ENCODE assay signal across 8 cellular contexts in the genomic region with DNA sequence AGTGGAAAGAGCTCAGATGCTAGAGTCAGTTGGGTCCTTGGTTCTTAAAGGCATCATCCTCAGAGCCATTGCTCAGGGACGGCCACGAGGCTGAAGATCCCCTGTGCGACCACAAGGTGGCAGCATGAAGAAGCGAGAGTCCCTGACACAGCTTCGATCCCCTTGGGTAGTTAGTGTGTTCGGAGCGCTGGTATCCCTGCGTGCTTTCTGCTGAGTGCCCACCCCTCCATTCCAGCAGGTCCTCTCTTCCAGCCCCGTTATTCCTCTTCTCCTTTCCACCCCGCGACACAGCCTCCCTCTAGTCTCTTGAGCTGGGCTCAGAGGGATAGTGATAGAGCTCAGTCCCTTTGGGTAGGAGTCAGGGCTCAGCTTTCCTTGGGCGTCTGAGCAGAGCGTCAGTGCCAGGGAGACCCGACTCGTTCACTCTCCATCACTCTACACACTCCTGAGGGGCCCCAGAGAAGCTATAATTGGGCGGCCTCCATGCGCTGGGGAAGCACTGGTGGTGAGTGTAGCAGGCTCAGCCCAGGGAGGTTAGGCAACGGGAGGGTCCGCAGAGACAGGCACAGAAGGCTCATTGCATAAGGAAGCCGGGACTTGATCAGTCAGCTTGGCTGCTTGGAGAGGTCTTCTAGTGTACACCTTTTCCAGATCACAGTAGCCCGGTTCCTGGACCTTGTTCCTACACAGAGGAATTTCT. TPM values are rescaled to one million over a fixed set of nuclear protein-coding genes. Genes with fewer than 3 reads are reported as not detected.
DNase-seq lines count a peak whose midpoint lies in the region; ATAC-seq and TF ChIP-seq lines count a peak whose summit lies in the region.

A gene with protein sequence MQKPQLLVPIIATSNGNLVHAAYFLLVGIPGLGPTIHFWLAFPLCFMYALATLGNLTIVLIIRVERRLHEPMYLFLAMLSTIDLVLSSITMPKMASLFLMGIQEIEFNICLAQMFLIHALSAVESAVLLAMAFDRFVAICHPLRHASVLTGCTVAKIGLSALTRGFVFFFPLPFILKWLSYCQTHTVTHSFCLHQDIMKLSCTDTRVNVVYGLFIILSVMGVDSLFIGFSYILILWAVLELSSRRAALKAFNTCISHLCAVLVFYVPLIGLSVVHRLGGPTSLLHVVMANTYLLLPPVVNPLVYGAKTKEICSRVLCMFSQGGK (plus strand): TSS at position 516 of the 700 bp plus-strand sequence. CDS start 2,314 bp downstream, outside the sequence.

- no peaks in the 10 kb centered on the region for H3K79me2 ChIP-seq in hepatocyte

- intact Hi-C loops in sciatic nerve (cut with DNase I): no loop called here

- peak within 1 kb of the TSS; percentile 89 for H3K4me2 ChIP-seq in hepatocyte

- H3K4me3 ChIP-seq in hepatocyte: no peak within 1 kb of the TSS

- no peaks in the 10 kb centered on the region for H3K36me3 ChIP-seq in hepatocyte (replicated peaks; ENCODE audit: insufficient read depth, low read depth)

- WGBS in hepatocyte (ENCODE audit: low lambda C conversion rate, missing lambda C conversion rate): 33% methylated on average over 21 of the region's 21 CpGs

- no peaks in the 10 kb centered on the region for H4K20me1 ChIP-seq in hepatocyte (ENCODE audit: insufficient read depth, poor library complexity, severe bottlenecking)

- no peaks in the 10 kb centered on the region for H3K9me3 ChIP-seq in hepatocyte (ENCODE audit: low read depth)

- TF ChIP-seq CTCF in hepatocyte (IDR thresholded peaks at IDR 0.05; ENCODE audit: poor library complexity): peak; percentile 90

- peak within 1 kb of the TSS; percentile 70 for H2AFZ ChIP-seq in hepatocyte

- ATAC-seq in GM18498 (IDR thresholded peaks at IDR 0.05; ENCODE audit: unreplicated experiment): peak; percentile 99
- peak; percentile 88 for ATAC-seq in HG02763 (IDR thresholded peaks at IDR 0.05; ENCODE audit: unreplicated experiment)
- ATAC-seq in sciatic nerve: peak; percentile 94

- H3K27ac ChIP-seq in hepatocyte: no peak within 1 kb of the TSS

- no peaks in the 10 kb centered on the region for H3K27me3 ChIP-seq in hepatocyte

- H3K9me2 ChIP-seq in hepatocyte (replicated peaks; ENCODE audit: insufficient read depth): no peaks in the 10 kb centered on the region

- DNase-seq in NCI-H1105 treated with DMSO at 0.1 percent for 48 hours (lab: John Stamatoyannopoulos, UW): peak; percentile 79
- DNase-seq in T follicular helper cell (ENCODE audit: low read depth): peak; percentile 50
- peak in 45 of 56 donors; percentile 5 to 72 (median 30) for DNase-seq in amygdala (lab: John Stamatoyannopoulos, UW)
- DNase-seq in hepatocyte (ENCODE audit: low spot score): peak; percentile 83
- peak; percentile 84 for DNase-seq in sciatic nerve (ENCODE audit: low spot score)
- DNase-seq in mesenteric fat pad (ENCODE audit: low spot score): no peak

- no peaks in the 10 kb centered on the region for H3K4me1 ChIP-seq in hepatocyte (ENCODE audit: insufficient read depth)

RNA-seq across cellular contexts. Expression of the gene that starts here (rescaled TPM):
- total RNA-seq in hepatocyte: not detected in 2 replicates
- polyA plus RNA-seq in hepatocyte: not detected in 2 replicates
- total RNA-seq in sciatic nerve: not detected
- not detected for total RNA-seq in mesenteric fat pad

Comparison
In these comparisons a context has a peak if more than half of its experiments do, and no peak if none do; other contexts are left out.
1. Peak in DNase-seq and H3K4me2 ChIP-seq in hepatocyte; RNA of the gene not detected or under 1 TPM.
2. Peak in DNase-seq and ATAC-seq in sciatic nerve; RNA of the gene not detected or under 1 TPM.